Comparison of ENCODE assay signal across 9 cellular contexts in the genomic region with DNA sequence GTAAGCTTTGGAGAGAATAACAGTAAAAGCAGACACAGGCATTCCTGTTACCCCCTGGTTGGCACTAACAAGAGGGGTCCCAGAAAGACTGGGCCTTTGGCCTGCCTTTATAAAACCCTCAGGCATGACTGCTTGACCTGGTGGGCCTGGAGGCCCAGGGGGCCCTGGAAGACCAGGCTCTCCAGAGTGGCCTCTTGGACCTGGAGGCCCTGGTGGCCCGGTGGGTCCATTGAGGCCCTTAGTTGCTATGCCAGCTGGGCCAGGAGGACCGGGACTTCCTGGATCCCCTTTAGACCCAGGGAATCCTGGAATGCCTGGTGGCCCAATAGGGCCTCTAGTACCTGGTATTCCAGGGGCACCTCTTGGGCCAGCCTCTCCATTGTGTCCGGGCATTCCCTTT. TPM values are rescaled to one million over a fixed set of nuclear protein-coding genes. Genes with fewer than 3 reads are reported as not detected.
"Had no signal": no experiment of that assay in that cellular context is flagged by ENCODE, and none has a peak within 500 bp of the region (broad histone marks: within the 10 kb centered on the region; RNA-seq: fewer than 3 reads in every experiment).

No MANE protein-coding gene starts in this region.

- H2AFZ ChIP-seq: GM23248 had no signal

- H3K36me3 ChIP-seq: HAP-1 had no signal

- H3K27ac ChIP-seq: GM23248 had no signal

- H3K4me3 ChIP-seq: GM23248, HAP-1 had no signal

- H3K4me1 ChIP-seq: HAP-1 had no signal

- H3K9ac ChIP-seq: GM23248 had no signal

- ATAC-seq: HCT116 had no signal

- DNase-seq: GM23248, GOT3, H7, HFFc6, KBM-7 had no signal

- H3K9me3 ChIP-seq: HAP-1 had no signal

RNA-seq across cellular contexts. Expression of gene COL10A1, which starts 5.5 kb away (rescaled TPM):
- total RNA-seq: H4, H7, HT-29 had no signal
